22 cellular contexts compared by ENCODE assay signal in genomic region chr1:167995038-167995437, GRCh38. TPM values are rescaled to one million over a fixed set of nuclear protein-coding genes. Genes with fewer than 3 reads are reported as not detected.
A peak's percentile ranks its signal among the peaks of the same experiment; 100 is the strongest.
DNase-seq lines count a peak whose midpoint lies in the region; ATAC-seq and TF ChIP-seq lines count a peak whose summit lies in the region.
"Had no signal": no experiment of that assay in that cellular context is flagged by ENCODE, and none has a peak within 500 bp of the region (broad histone marks: within the 10 kb centered on the region; RNA-seq: fewer than 3 reads in every experiment).

No MANE protein-coding gene starts in this region.

- 89 to 97% (median 96%) methylated on average over 3 of the region's 3 CpGs for WGBS in heart left ventricle, 4 donors
- 90 to 96% (median 91%) methylated on average over 3 of the region's 3 CpGs for WGBS in psoas muscle, 3 donors

- no peaks in the 10 kb centered on the region for H4K20me1 ChIP-seq in OCI-LY3 (ENCODE audit: insufficient read depth, low read length)

- H3K4me2 ChIP-seq in OCI-LY3 (ENCODE audit: low read length): peak overlapping the region; percentile 4; the same call in 1 of the 2 replicates
- H3K4me2 ChIP-seq: A549; BLaER1 treated with 17β-estradiol and CSF1 and Interleukin-3, amounts not matched to agents 10 nM and 100 nM had no signal

- DNase-seq in EH (ENCODE audit: low read depth) (peak; percentile 23), heart left ventricle (no peak), psoas muscle (no peak), NCI-H510A treated with DMSO at 0.1 percent for 48 hours (lab: John Stamatoyannopoulos, UW) (no peak)
- DNase-seq: Calu3; CD8-positive, alpha-beta T cell; EL; GM23248; MG63; NCI-H1092 treated with DMSO at 0.1 percent for 48 hours; NCI-H146; NCI-H2081; NCI-H2171 treated with DMSO at 0.1 percent for 48 hours; NCI-H446; NK-92 treated with Interleukin-12 subunit alpha and Interleukin-12 subunit beta, amount 100 ng/mL, for 24 hours; SIG-M5 had no signal

- ATAC-seq in heart left ventricle (peak; percentile 34 to 77 (median 46)), psoas muscle (peak in 1 of 4 donors; percentile 56), HG03175 (IDR thresholded peaks at IDR 0.05; ENCODE audit: unreplicated experiment) (no peak), HG02970 (IDR thresholded peaks at IDR 0.05; ENCODE audit: low FRiP score, unreplicated experiment) (no peak)
- ATAC-seq: A549; CD8-positive, alpha-beta T cell; SK-N-SH treated with all-trans-retinoic acid at 6 μM for 48 hours had no signal

- H3K4me1 ChIP-seq in OCI-LY3 (ENCODE audit: low read length) (peaks cover 25% of the 10 kb centered on the region), heart left ventricle (peaks cover 0 to 23% (median 13%) of the 10 kb centered on the region in 12 donors), psoas muscle (peaks cover 7% of the 10 kb centered on the region)
- H3K4me1 ChIP-seq: A549; BLaER1 treated with 17β-estradiol and CSF1 and Interleukin-3, amounts not matched to agents 10 nM and 100 nM had no signal

- H2AFZ ChIP-seq in OCI-LY3 (ENCODE audit: low read depth, low read length): no peak overlapping the region
- H2AFZ ChIP-seq: GM23248 had no signal

- no peak overlapping the region for H3K9ac ChIP-seq in OCI-LY3 (ENCODE audit: low read length)
- H3K9ac ChIP-seq: BLaER1 treated with 17β-estradiol and CSF1 and Interleukin-3, amounts not matched to agents 10 nM and 100 nM; GM23248 had no signal

- H3K4me3 ChIP-seq in OCI-LY3 (ENCODE audit: low read length) (no peak overlapping the region), heart left ventricle (no peak overlapping the region), psoas muscle (no peak overlapping the region)
- H3K4me3 ChIP-seq: A549; BLaER1 treated with 17β-estradiol and CSF1 and Interleukin-3, amounts not matched to agents 10 nM and 100 nM; GM23248; MG63 had no signal

- H3K27ac ChIP-seq in OCI-LY3 (ENCODE audit: low read length) (no peak overlapping the region), heart left ventricle (peak overlapping the region in 4 of 12 donors; percentile 12 to 51 (median 44)), psoas muscle (peak overlapping the region; percentile 38)
- H3K27ac ChIP-seq: A549; BLaER1 treated with 17β-estradiol and CSF1 and Interleukin-3, amounts not matched to agents 10 nM and 100 nM; GM23248 had no signal

- no peak for TF ChIP-seq POLR2A in heart left ventricle (IDR thresholded peaks at IDR 0.05)

- peaks cover 6% of the 10 kb centered on the region for H3K36me3 ChIP-seq in OCI-LY3 (replicated peaks; ENCODE audit: low read depth, low read length)
- peaks cover 0 to 59% (median 39%) of the 10 kb centered on the region in 9 donors for H3K36me3 ChIP-seq in heart left ventricle
- H3K36me3 ChIP-seq in psoas muscle (ENCODE audit: insufficient read depth in 1 of 2, low read depth in 1 of 2): peaks cover 0 to 65% of the 10 kb centered on the region in 2 donors

- TF ChIP-seq CTCF in OCI-LY3 (IDR thresholded peaks at IDR 0.05; ENCODE audit: low read depth, low read length) (no peak), heart left ventricle (IDR thresholded peaks at IDR 0.05) (no peak), psoas muscle (IDR thresholded peaks at IDR 0.05) (no peak)

- no peaks in the 10 kb centered on the region for H3K79me2 ChIP-seq in OCI-LY3 (ENCODE audit: low read length)

- H3K9me3 ChIP-seq in OCI-LY3 (ENCODE audit: insufficient read depth, low read length) (no peaks in the 10 kb centered on the region), heart left ventricle (no peaks in the 10 kb centered on the region), psoas muscle (no peaks in the 10 kb centered on the region)
- H3K9me3 ChIP-seq: A549; BLaER1 treated with 17β-estradiol and CSF1 and Interleukin-3, amounts not matched to agents 10 nM and 100 nM; MG63 had no signal

- intact Hi-C loops in heart left ventricle (cut with DNase I) (loop anchor here in 1 of 10 donors (5.0 kb wide), 1 partner anchor 58 kb away; the partner anchor contains the start of genes DCAF6 and MPC2), psoas muscle (cut with DNase I) (loop anchor here in 1 of 2 donors (5.0 kb wide), 1 partner anchor 53 kb away; no protein-coding TSS in a partner anchor)

- H3K27me3 ChIP-seq in OCI-LY3 (ENCODE audit: low read depth, low read length) (no peaks in the 10 kb centered on the region), heart left ventricle (no peaks in the 10 kb centered on the region), psoas muscle (ENCODE audit: insufficient read depth in 3 of 3, low read length in 2 of 3) (no peaks in the 10 kb centered on the region)
- H3K27me3 ChIP-seq: BLaER1 treated with 17β-estradiol and CSF1 and Interleukin-3, amounts not matched to agents 10 nM and 100 nM; MG63 had no signal

RNA-seq across cellular contexts. Expression of gene MPC2, which starts 58.2 kb away (rescaled TPM):
- total RNA-seq in heart left ventricle (100 to 1,000 TPM in 8 of 9 donors, 10 to 100 TPM in 1; 69.5 to 260 (median 214) TPM), psoas muscle (100 to 1,000 TPM; 112 to 207 (median 181) TPM)
- polyA plus RNA-seq in heart left ventricle (100 to 1,000 TPM; 163 to 206 TPM), psoas muscle (100 to 1,000 TPM in 2 of 3 donors, 10 to 100 TPM in 1; 94.0 to 153 (median 122) TPM)

RNA-seq across cellular contexts. Expression of gene DCAF6, which starts 58.6 kb away (rescaled TPM):
- total RNA-seq in heart left ventricle (100 to 1,000 TPM; 145 to 245 (median 180) TPM), psoas muscle (100 to 1,000 TPM; 259 to 396 (median 327) TPM)
- polyA plus RNA-seq in heart left ventricle (100 to 1,000 TPM in 1 of 2 donors, 10 to 100 TPM in 1; 66.9 to 109 TPM), psoas muscle (100 to 1,000 TPM in 2 of 3 donors, 10 to 100 TPM in 1; 71.0 to 369 (median 240) TPM)

Comparison
In these comparisons a context has a peak if more than half of its experiments do, and no peak if none do; other contexts are left out.
1. ATAC-seq: peak in heart left ventricle (4 of 4); none in HG03175 (single experiment) and HG02970 (single experiment).